In genomic region chr13:105121221-105121620, GRCh38 we compare ENCODE assay signal across 7 cellular contexts.
"Had no signal": no experiment of that assay in that cellular context is flagged by ENCODE, and none has a peak within 500 bp of the region (broad histone marks: within the 10 kb centered on the region; RNA-seq: fewer than 3 reads in every experiment).

No MANE protein-coding gene starts in this region.

- ATAC-seq: HepG2 had no signal

- H3K4me3 ChIP-seq: GM23248 had no signal

- FAIRE-seq: HepG2 had no signal

- H3K27ac ChIP-seq: GM23248, HL-60 had no signal

- DNase-seq: GM23248, GOT3, H9, HCEC 1CT, KBM-7 had no signal

- H3K9ac ChIP-seq: GM23248 had no signal

- H2AFZ ChIP-seq: GM23248 had no signal
